In the genomic region with DNA sequence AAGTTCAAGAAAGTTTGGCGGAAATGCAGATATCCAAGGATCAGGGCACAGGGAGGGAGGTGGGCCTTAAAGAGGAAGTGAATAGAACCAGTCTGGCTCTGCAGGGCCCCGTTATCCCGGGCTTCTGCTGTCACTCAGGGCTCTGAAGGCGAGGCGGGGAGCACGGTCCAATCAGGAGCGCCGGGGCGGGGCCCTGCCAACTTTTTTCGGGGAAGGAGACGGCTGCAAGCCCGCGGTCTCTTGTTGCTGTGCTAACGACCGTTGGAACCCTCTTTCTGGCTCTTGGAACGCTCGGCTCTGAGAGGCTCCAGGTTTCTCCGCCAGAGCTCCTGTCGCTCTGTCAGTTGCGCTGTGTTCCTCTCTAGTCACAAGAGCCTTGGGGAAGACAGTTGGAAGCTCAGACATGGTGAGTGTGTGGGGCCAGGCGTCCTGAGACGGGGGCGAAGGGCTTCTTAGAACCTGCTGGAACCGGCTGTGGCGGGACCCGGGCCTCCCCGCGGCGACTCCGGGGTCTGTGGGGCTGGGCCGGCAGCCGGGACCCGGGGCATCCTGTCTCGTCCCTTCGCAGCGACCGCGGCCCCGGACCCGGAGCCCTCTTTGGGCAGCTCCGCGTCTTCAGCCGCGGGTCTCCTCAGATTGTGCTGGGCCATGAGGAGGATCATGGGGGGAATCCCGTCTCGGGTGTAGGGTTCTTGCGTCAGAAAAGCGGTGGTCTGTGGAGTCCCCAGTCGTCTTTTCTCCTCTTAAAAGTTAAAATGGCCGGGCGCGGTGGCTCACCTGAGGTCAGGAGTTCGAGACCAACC, we compare ENCODE assay signal across 8 cellular contexts. TPM values are rescaled to one million over a fixed set of nuclear protein-coding genes. Genes with fewer than 3 reads are reported as not detected.
DNase-seq lines count a peak whose midpoint lies in the region; ATAC-seq and TF ChIP-seq lines count a peak whose summit lies in the region.

No MANE protein-coding gene starts in this region.

- no peaks in the 10 kb centered on the region for H3K36me3 ChIP-seq in duodenal mucosa (ENCODE audit: control insufficient read depth in 1 of 2, insufficient read depth in 2 of 2, low read length in 2 of 2)
- H3K36me3 ChIP-seq in liver (ENCODE audit: control insufficient read depth in 4 of 4, insufficient read depth in 3 of 4, low read depth in 1 of 4, low read length in 3 of 4) = peaks cover 0 to 5% (median 0%) of the 10 kb centered on the region in 4 donors

- peak overlapping the region; percentile 28 for H3K27ac ChIP-seq in duodenal mucosa (ENCODE audit: low read depth, low read length)
- H3K27ac ChIP-seq in liver (ENCODE audit: low read depth in 1 of 2, low read length in 2 of 2) = peak overlapping the region; percentile 25 to 65

- H3K9me3 ChIP-seq in duodenal mucosa (ENCODE audit: control insufficient read depth in 1 of 2, low read length in 2 of 2) (peaks cover 0 to 3% of the 10 kb centered on the region in 2 donors), liver (ENCODE audit: control insufficient read depth in 4 of 4, low read length in 3 of 4) (peaks cover 6 to 13% (median 8%) of the 10 kb centered on the region in 4 donors)

- H3K9ac ChIP-seq in duodenal mucosa (ENCODE audit: low read depth in 1 of 2, low read length in 2 of 2) (peak overlapping the region; percentile 63 to 67), liver (ENCODE audit: low read depth in 1 of 2, low read length in 2 of 2) (no peak overlapping the region)

- 6% methylated on average over 53 of the region's 53 CpGs for WGBS in liver

- H3K27me3 ChIP-seq in duodenal mucosa (ENCODE audit: control insufficient read depth in 1 of 2, insufficient read depth in 2 of 2, low read length in 2 of 2) = no peaks in the 10 kb centered on the region
- no peaks in the 10 kb centered on the region for H3K27me3 ChIP-seq in liver (ENCODE audit: control insufficient read depth in 4 of 4, insufficient read depth in 4 of 4, low read length in 3 of 4)

- peak; percentile 84 for DNase-seq in KG1 (lab: John Stamatoyannopoulos, UW)
- peak; percentile 90 for DNase-seq in activated CD4-positive, alpha-beta T cell treated with anti-CD3 and anti-CD28 coated beads for 48 hours
- DNase-seq in stimulated activated CD4-positive, alpha-beta T cell treated with anti-CD3 and anti-CD28 coated beads, Interleukin-1b, Interleukin-23, amount 100 ng/mL, for 48 hours = peak; percentile 83

- peak; percentile 28 for TF ChIP-seq POLR2A in GM10847 (IDR thresholded peaks at IDR 0.05; ENCODE audit: extremely low read depth, insufficient read length)

- TF ChIP-seq RAD21 in liver (IDR thresholded peaks at IDR 0.05) = no peak

- H3K4me3 ChIP-seq in duodenal mucosa (ENCODE audit: low read depth in 1 of 2, low read length in 2 of 2) (peak overlapping the region; percentile 73 to 78), liver (ENCODE audit: low read depth in 1 of 3, low read length in 3 of 3) (peak overlapping the region; percentile 56 to 75 (median 61))

- no peak for ATAC-seq in GM18867 (IDR thresholded peaks at IDR 0.05; ENCODE audit: unreplicated experiment)
- no peak for ATAC-seq in HG03108 (IDR thresholded peaks at IDR 0.05; ENCODE audit: unreplicated experiment)

- TF ChIP-seq CTCF in liver (IDR thresholded peaks at IDR 0.05; ENCODE audit: low read depth, low read length, missing input control) = no peak

- H3K4me1 ChIP-seq in duodenal mucosa (ENCODE audit: control insufficient read depth in 1 of 2, insufficient read depth in 2 of 2, low read length in 2 of 2) (peaks cover 0 to 5% of the 10 kb centered on the region in 2 donors), liver (ENCODE audit: control insufficient read depth in 4 of 4, insufficient read depth in 4 of 4, low read length in 3 of 4) (no peaks in the 10 kb centered on the region)

TF ChIP-seq in liver, 16 proteins besides CTCF, POLR2A, EP300 and RAD21:
- no peak for TF ChIP-seq GABPA (IDR thresholded peaks at IDR 0.05 in 1 of 2, conservative IDR thresholded peaks at IDR 0.05 in 1 of 2)
- TF ChIP-seq EGR1 (IDR thresholded peaks at IDR 0.05; ENCODE audit: low read depth in 2 of 2) = no peak
- no peak for TF ChIP-seq HNF4G (IDR thresholded peaks at IDR 0.05)
- TF ChIP-seq, protein P1, sequence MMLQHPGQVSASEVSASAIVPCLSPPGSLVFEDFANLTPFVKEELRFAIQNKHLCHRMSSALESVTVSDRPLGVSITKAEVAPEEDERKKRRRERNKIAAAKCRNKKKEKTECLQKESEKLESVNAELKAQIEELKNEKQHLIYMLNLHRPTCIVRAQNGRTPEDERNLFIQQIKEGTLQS (IDR thresholded peaks at IDR 0.05) = no peak
- TF ChIP-seq FOXA2 (IDR thresholded peaks at IDR 0.05) = no peak
- TF ChIP-seq FOXA1 (IDR thresholded peaks at IDR 0.05) = no peak
- TF ChIP-seq TAF1 (conservative IDR thresholded peaks at IDR 0.05) = no peak
- TF ChIP-seq, protein P2, sequence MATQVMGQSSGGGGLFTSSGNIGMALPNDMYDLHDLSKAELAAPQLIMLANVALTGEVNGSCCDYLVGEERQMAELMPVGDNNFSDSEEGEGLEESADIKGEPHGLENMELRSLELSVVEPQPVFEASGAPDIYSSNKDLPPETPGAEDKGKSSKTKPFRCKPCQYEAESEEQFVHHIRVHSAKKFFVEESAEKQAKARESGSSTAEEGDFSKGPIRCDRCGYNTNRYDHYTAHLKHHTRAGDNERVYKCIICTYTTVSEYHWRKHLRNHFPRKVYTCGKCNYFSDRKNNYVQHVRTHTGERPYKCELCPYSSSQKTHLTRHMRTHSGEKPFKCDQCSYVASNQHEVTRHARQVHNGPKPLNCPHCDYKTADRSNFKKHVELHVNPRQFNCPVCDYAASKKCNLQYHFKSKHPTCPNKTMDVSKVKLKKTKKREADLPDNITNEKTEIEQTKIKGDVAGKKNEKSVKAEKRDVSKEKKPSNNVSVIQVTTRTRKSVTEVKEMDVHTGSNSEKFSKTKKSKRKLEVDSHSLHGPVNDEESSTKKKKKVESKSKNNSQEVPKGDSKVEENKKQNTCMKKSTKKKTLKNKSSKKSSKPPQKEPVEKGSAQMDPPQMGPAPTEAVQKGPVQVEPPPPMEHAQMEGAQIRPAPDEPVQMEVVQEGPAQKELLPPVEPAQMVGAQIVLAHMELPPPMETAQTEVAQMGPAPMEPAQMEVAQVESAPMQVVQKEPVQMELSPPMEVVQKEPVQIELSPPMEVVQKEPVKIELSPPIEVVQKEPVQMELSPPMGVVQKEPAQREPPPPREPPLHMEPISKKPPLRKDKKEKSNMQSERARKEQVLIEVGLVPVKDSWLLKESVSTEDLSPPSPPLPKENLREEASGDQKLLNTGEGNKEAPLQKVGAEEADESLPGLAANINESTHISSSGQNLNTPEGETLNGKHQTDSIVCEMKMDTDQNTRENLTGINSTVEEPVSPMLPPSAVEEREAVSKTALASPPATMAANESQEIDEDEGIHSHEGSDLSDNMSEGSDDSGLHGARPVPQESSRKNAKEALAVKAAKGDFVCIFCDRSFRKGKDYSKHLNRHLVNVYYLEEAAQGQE (IDR thresholded peaks at IDR 0.05) = no peak
- no peak for TF ChIP-seq RXRA (IDR thresholded peaks at IDR 0.05)
- no peak for TF ChIP-seq NR2F2 (IDR thresholded peaks at IDR 0.05)
- no peak for TF ChIP-seq SP1 (IDR thresholded peaks at IDR 0.05)
- TF ChIP-seq, protein P3, sequence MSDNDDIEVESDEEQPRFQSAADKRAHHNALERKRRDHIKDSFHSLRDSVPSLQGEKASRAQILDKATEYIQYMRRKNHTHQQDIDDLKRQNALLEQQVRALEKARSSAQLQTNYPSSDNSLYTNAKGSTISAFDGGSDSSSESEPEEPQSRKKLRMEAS (IDR thresholded peaks at IDR 0.05) = no peak
- TF ChIP-seq HNF4A (conservative IDR thresholded peaks at IDR 0.05) = no peak
- no peak for TF ChIP-seq JUND (IDR thresholded peaks at IDR 0.05)
- no peak for TF ChIP-seq YY1 (IDR thresholded peaks at IDR 0.05)
- TF ChIP-seq, protein P4, sequence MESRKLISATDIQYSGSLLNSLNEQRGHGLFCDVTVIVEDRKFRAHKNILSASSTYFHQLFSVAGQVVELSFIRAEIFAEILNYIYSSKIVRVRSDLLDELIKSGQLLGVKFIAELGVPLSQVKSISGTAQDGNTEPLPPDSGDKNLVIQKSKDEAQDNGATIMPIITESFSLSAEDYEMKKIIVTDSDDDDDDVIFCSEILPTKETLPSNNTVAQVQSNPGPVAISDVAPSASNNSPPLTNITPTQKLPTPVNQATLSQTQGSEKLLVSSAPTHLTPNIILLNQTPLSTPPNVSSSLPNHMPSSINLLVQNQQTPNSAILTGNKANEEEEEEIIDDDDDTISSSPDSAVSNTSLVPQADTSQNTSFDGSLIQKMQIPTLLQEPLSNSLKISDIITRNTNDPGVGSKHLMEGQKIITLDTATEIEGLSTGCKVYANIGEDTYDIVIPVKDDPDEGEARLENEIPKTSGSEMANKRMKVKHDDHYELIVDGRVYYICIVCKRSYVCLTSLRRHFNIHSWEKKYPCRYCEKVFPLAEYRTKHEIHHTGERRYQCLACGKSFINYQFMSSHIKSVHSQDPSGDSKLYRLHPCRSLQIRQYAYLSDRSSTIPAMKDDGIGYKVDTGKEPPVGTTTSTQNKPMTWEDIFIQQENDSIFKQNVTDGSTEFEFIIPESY (IDR thresholded peaks at IDR 0.05) = no peak

RNA-seq across cellular contexts. Expression of a gene that starts 27.7 kb away (rescaled TPM):
- total RNA-seq in liver = 1 to 10 TPM; 4.4 to 5.6 TPM
- 1 to 10 TPM in 1 of 2 donors, under 1 TPM in 1; 0.72 to 1.4 TPM for polyA plus RNA-seq in liver

RNA-seq across cellular contexts. Expression of a gene that starts 39.5 kb away (rescaled TPM):
- total RNA-seq in liver = under 1 TPM; 0.25 to 0.33 TPM
- polyA plus RNA-seq in liver = not detected

RNA-seq across cellular contexts. Expression of a gene that starts 47.9 kb away (rescaled TPM):
- total RNA-seq in liver = 1 to 10 TPM; 1.2 to 1.8 TPM
- 1 to 10 TPM in 1 of 2 donors, under 1 TPM in 1; 0.13 to 1.0 TPM for polyA plus RNA-seq in liver

RNA-seq across cellular contexts. Expression of a gene that starts 56.8 kb away (rescaled TPM):
- 1 to 10 TPM; 1.8 to 4.7 TPM for total RNA-seq in liver
- 1 to 10 TPM; 1.3 to 3.2 TPM for polyA plus RNA-seq in liver

Comparison
In these comparisons a context has a peak if more than half of its experiments do, and no peak if none do; other contexts are left out.
1. H3K9ac ChIP-seq: peak in duodenal mucosa (2 of 2); none in liver (0 of 2).
2. Peak in every context shown above with its lines, with median percentiles within 50 percentile points of each other: DNase-seq.